31 cellular contexts compared by ENCODE assay signal in the genomic region with DNA sequence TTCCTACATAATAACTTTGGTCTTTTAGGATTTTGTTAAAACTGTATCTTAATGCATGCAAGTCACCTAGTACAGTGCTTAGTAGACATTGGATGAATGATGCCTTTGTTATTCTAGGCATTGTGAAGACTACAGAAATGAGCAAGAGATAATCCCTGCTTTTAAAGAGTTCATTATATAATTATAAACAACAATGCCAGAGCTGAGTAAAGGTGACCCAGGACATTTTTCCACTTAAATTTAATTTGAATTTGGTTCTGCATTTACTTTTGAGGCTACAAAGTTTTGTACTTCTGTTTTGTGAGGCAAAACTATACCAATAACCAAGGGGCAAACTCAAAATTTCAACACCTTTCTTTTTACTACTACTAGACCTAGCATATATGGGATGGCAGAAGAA.
DNase-seq lines count a peak whose midpoint lies in the region; ATAC-seq and TF ChIP-seq lines count a peak whose summit lies in the region.
"Had no signal": no experiment of that assay in that cellular context is flagged by ENCODE, and none has a peak within 500 bp of the region (broad histone marks: within the 10 kb centered on the region; RNA-seq: fewer than 3 reads in every experiment).

No MANE protein-coding gene starts in this region.

- H3K9ac ChIP-seq in smooth muscle cell (ENCODE audit: low read depth) (no peak overlapping the region), neuronal stem cell (ENCODE audit: low read depth, low read length, poor library complexity) (no peak overlapping the region)
- H3K9ac ChIP-seq: BLaER1; BLaER1 treated with 17β-estradiol and CSF1 and Interleukin-3, amounts not matched to agents 10 nM and 100 nM had no signal

- H3K4ac ChIP-seq in neuronal stem cell (ENCODE audit: low read length): no peak overlapping the region

- H2BK12ac ChIP-seq in neuronal stem cell (ENCODE audit: low read length): no peak overlapping the region

- no peak for TF ChIP-seq POLR2A in vagina (IDR thresholded peaks at IDR 0.05)

- H2BK120ac ChIP-seq in neuronal stem cell (ENCODE audit: low read depth, low read length): no peak overlapping the region

- H4K8ac ChIP-seq in neuronal stem cell (ENCODE audit: low read depth, low read length): no peak overlapping the region

- H3K4me3 ChIP-seq in smooth muscle cell: no peak overlapping the region
- H3K4me3 ChIP-seq in vagina: no peak overlapping the region
- no peak overlapping the region for H3K4me3 ChIP-seq in neuronal stem cell (ENCODE audit: low read length in 2 of 2)
- H3K4me3 ChIP-seq: A549; BLaER1; BLaER1 treated with 17β-estradiol and CSF1 and Interleukin-3, amounts not matched to agents 10 nM and 100 nM had no signal

- DNase-seq in COLO829 (ENCODE audit: low spot score): peak; percentile 31
- DNase-seq in smooth muscle cell (lab: John Stamatoyannopoulos, UW; ENCODE audit: unreplicated experiment): no peak
- DNase-seq in vagina (ENCODE audit: extremely low spot score in 2 of 2): no peak
- no peak for DNase-seq in Right ventricle myocardium inferior (ENCODE audit: missing footprints)
- DNase-seq in neuronal stem cell (ENCODE audit: low spot score): no peak
- DNase-seq: 8988T; ACHN; AML-193; BE2C; C1 segment of cervical spinal cord; Caco-2; Calu3; CD4-positive, alpha-beta memory T cell; CD4-positive, alpha-beta T cell; CD4-positive, CD25-positive, alpha-beta regulatory T cell; CD8-positive, alpha-beta memory T cell; CD8-positive, alpha-beta T cell; COR-L47; DMS 273 treated with DMSO at 0.1 percent for 48 hours; DMS153; DMS53; DMS79; DMS79 treated with DMSO at 0.1 percent for 48 hours; DND-41; EL had no signal

- H4K91ac ChIP-seq in neuronal stem cell (ENCODE audit: low read depth, low read length, poor library complexity): no peak overlapping the region

- H2BK15ac ChIP-seq in neuronal stem cell (ENCODE audit: low read length): no peak overlapping the region

- H3K4me1 ChIP-seq in smooth muscle cell (ENCODE audit: low read depth): no peaks in the 10 kb centered on the region
- peaks cover 4% of the 10 kb centered on the region for H3K4me1 ChIP-seq in vagina
- peaks cover 0 to 2% of the 10 kb centered on the region in 2 donors for H3K4me1 ChIP-seq in neuronal stem cell (ENCODE audit: control insufficient read depth in 2 of 2, insufficient read depth in 1 of 2, low read depth in 1 of 2, low read length in 2 of 2)
- H3K4me1 ChIP-seq: A549; BE2C; BLaER1; BLaER1 treated with 17β-estradiol and CSF1 and Interleukin-3, amounts not matched to agents 10 nM and 100 nM; Caco-2 had no signal

- H3K9me3 ChIP-seq in smooth muscle cell (replicated peaks; ENCODE audit: low read depth): no peaks in the 10 kb centered on the region
- H3K9me3 ChIP-seq in vagina: no peaks in the 10 kb centered on the region
- H3K9me3 ChIP-seq in neuronal stem cell (replicated peaks in 1 of 2; ENCODE audit: control insufficient read depth in 2 of 2, insufficient read depth in 1 of 2, low read depth in 1 of 2, low read length in 2 of 2): no peaks in the 10 kb centered on the region
- H3K9me3 ChIP-seq: A549; BE2C; BLaER1; BLaER1 treated with 17β-estradiol and CSF1 and Interleukin-3, amounts not matched to agents 10 nM and 100 nM; Caco-2 had no signal

- H2BK5ac ChIP-seq in neuronal stem cell (ENCODE audit: low read length): no peak overlapping the region

- no peaks in the 10 kb centered on the region for H3K79me2 ChIP-seq in smooth muscle cell (ENCODE audit: low read depth)

- no peaks in the 10 kb centered on the region for H4K20me1 ChIP-seq in smooth muscle cell (ENCODE audit: low read depth)
- H4K20me1 ChIP-seq: BLaER1; BLaER1 treated with 17β-estradiol and CSF1 and Interleukin-3, amounts not matched to agents 10 nM and 100 nM had no signal

- H2AK5ac ChIP-seq in neuronal stem cell (ENCODE audit: low read depth, low read length): no peak overlapping the region

- no peaks in the 10 kb centered on the region for H3F3A ChIP-seq in smooth muscle cell (ENCODE audit: low read depth)

- H3K79me1 ChIP-seq in neuronal stem cell (ENCODE audit: low read depth, low read length): no peaks in the 10 kb centered on the region

- H3K4me2 ChIP-seq in smooth muscle cell (no peak overlapping the region), neuronal stem cell (ENCODE audit: insufficient read depth, low read length, poor library complexity, severe bottlenecking) (no peak overlapping the region)
- H3K4me2 ChIP-seq: A549; BLaER1; BLaER1 treated with 17β-estradiol and CSF1 and Interleukin-3, amounts not matched to agents 10 nM and 100 nM had no signal

- intact Hi-C loops in vagina (cut with DNase I) (no loop called here), Right ventricle myocardium inferior (cut with DNase I) (no loop called here)

- H3K27me3 ChIP-seq in smooth muscle cell (ENCODE audit: low read depth) (no peaks in the 10 kb centered on the region), vagina (no peaks in the 10 kb centered on the region), neuronal stem cell (ENCODE audit: control insufficient read depth in 3 of 3, insufficient read depth in 3 of 3, low read depth in 1 of 3, low read length in 3 of 3) (peaks cover 0 to 3% (median 0%) of the 10 kb centered on the region in 3 experiments)
- H3K27me3 ChIP-seq: BE2C; BLaER1; BLaER1 treated with 17β-estradiol and CSF1 and Interleukin-3, amounts not matched to agents 10 nM and 100 nM had no signal

- H3K14ac ChIP-seq in neuronal stem cell (ENCODE audit: low read length): no peak overlapping the region

- ATAC-seq in esophagus mucosa: peak; percentile 45
- no peak for ATAC-seq in Right ventricle myocardium inferior
- ATAC-seq: A549; CD8-positive, alpha-beta T cell had no signal

- H2AFZ ChIP-seq in smooth muscle cell (ENCODE audit: low read depth) (no peak overlapping the region), neuronal stem cell (ENCODE audit: low read length) (no peak overlapping the region)

- no peak overlapping the region for H3K18ac ChIP-seq in neuronal stem cell (ENCODE audit: low read length)

- no peaks in the 10 kb centered on the region for H3K36me3 ChIP-seq in smooth muscle cell (ENCODE audit: low read depth)
- H3K36me3 ChIP-seq in vagina: no peaks in the 10 kb centered on the region
- H3K36me3 ChIP-seq in neuronal stem cell (replicated peaks in 1 of 2; ENCODE audit: control insufficient read depth in 2 of 2, insufficient read depth in 2 of 2, low read length in 2 of 2): no peaks in the 10 kb centered on the region
- H3K36me3 ChIP-seq: BE2C; BLaER1; BLaER1 treated with 17β-estradiol and CSF1 and Interleukin-3, amounts not matched to agents 10 nM and 100 nM had no signal

- TF ChIP-seq CTCF in smooth muscle cell (IDR thresholded peaks at IDR 0.05; ENCODE audit: borderline replicate concordance, insufficient read depth, poor library complexity, severe bottlenecking): no peak
- TF ChIP-seq CTCF in vagina (IDR thresholded peaks at IDR 0.05): no peak

- H3K27ac ChIP-seq in smooth muscle cell (ENCODE audit: low read depth) (peak overlapping the region; percentile 39), vagina (no peak overlapping the region), neuronal stem cell (replicated peaks; ENCODE audit: low read length) (no peak overlapping the region)
- H3K27ac ChIP-seq: 22Rv1; A549; BLaER1; BLaER1 treated with 17β-estradiol and CSF1 and Interleukin-3, amounts not matched to agents 10 nM and 100 nM; C4-2B had no signal

- H3K23ac ChIP-seq in neuronal stem cell (ENCODE audit: low read depth, low read length, poor library complexity): no peak overlapping the region
